Comparison of ENCODE assay signal across 1 cellular context in the genomic region with DNA sequence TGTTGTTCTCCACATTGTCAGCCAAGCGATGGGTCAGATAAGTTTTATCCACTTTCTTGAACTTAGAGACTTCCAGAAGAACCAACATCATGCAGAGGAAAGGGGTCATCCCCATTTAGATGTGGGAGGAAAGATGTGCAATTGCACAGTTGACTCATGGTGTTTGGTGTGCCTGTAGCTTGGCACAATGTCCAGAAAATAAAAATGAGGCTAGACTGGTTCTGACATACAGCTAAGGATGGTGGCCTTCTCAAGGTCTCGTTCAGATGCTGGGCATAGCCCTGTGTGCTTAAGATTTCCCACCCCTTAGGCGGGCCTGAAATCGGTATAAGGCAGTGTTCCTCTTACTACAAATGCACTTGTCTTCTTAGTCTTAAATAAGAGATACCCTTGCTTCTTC.
TF ChIP-seq lines count a peak whose summit lies in the region.

No MANE protein-coding gene starts in this region.

TF ChIP-seq in HCT116, 20 proteins besides CTCF, POLR2A, EP300 and RAD21:
- TF ChIP-seq, protein P1, sequence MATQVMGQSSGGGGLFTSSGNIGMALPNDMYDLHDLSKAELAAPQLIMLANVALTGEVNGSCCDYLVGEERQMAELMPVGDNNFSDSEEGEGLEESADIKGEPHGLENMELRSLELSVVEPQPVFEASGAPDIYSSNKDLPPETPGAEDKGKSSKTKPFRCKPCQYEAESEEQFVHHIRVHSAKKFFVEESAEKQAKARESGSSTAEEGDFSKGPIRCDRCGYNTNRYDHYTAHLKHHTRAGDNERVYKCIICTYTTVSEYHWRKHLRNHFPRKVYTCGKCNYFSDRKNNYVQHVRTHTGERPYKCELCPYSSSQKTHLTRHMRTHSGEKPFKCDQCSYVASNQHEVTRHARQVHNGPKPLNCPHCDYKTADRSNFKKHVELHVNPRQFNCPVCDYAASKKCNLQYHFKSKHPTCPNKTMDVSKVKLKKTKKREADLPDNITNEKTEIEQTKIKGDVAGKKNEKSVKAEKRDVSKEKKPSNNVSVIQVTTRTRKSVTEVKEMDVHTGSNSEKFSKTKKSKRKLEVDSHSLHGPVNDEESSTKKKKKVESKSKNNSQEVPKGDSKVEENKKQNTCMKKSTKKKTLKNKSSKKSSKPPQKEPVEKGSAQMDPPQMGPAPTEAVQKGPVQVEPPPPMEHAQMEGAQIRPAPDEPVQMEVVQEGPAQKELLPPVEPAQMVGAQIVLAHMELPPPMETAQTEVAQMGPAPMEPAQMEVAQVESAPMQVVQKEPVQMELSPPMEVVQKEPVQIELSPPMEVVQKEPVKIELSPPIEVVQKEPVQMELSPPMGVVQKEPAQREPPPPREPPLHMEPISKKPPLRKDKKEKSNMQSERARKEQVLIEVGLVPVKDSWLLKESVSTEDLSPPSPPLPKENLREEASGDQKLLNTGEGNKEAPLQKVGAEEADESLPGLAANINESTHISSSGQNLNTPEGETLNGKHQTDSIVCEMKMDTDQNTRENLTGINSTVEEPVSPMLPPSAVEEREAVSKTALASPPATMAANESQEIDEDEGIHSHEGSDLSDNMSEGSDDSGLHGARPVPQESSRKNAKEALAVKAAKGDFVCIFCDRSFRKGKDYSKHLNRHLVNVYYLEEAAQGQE (IDR thresholded peaks at IDR 0.05; ENCODE audit: low read depth) = no peak
- no peak for TF ChIP-seq SRF (IDR thresholded peaks at IDR 0.05; ENCODE audit: low read depth)
- TF ChIP-seq FOSL1 (IDR thresholded peaks at IDR 0.05; ENCODE audit: low read depth) = no peak; the same call in 1 of the 2 replicates
- TF ChIP-seq EZH2phosphoT487 (IDR thresholded peaks at IDR 0.05; ENCODE audit: borderline replicate concordance) = no peak
- peak; percentile 69 for TF ChIP-seq CEBPB (IDR thresholded peaks at IDR 0.05; ENCODE audit: low read depth)
- no peak; the same call in 1 of the 2 replicates for TF ChIP-seq CBX3 (IDR thresholded peaks at IDR 0.05; ENCODE audit: low read depth)
- TF ChIP-seq, protein P2, sequence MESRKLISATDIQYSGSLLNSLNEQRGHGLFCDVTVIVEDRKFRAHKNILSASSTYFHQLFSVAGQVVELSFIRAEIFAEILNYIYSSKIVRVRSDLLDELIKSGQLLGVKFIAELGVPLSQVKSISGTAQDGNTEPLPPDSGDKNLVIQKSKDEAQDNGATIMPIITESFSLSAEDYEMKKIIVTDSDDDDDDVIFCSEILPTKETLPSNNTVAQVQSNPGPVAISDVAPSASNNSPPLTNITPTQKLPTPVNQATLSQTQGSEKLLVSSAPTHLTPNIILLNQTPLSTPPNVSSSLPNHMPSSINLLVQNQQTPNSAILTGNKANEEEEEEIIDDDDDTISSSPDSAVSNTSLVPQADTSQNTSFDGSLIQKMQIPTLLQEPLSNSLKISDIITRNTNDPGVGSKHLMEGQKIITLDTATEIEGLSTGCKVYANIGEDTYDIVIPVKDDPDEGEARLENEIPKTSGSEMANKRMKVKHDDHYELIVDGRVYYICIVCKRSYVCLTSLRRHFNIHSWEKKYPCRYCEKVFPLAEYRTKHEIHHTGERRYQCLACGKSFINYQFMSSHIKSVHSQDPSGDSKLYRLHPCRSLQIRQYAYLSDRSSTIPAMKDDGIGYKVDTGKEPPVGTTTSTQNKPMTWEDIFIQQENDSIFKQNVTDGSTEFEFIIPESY (IDR thresholded peaks at IDR 0.05; ENCODE audit: extremely low read depth, insufficient replicate concordance, low read length) = no peak
- TF ChIP-seq YY1 (IDR thresholded peaks at IDR 0.05; ENCODE audit: extremely low read depth, insufficient replicate concordance, low read depth, low read length) = peak; percentile 64
- TF ChIP-seq SP1 (IDR thresholded peaks at IDR 0.05; ENCODE audit: low read depth) = peak; percentile 67
- TF ChIP-seq, protein P3, sequence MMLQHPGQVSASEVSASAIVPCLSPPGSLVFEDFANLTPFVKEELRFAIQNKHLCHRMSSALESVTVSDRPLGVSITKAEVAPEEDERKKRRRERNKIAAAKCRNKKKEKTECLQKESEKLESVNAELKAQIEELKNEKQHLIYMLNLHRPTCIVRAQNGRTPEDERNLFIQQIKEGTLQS (IDR thresholded peaks at IDR 0.05) = no peak
- TF ChIP-seq POLR2AphosphoS5 (IDR thresholded peaks at IDR 0.05; ENCODE audit: low read depth, low read length) = peak; percentile 55
- TF ChIP-seq ELF1 (IDR thresholded peaks at IDR 0.05; ENCODE audit: borderline replicate concordance, low read depth) = no peak
- no peak for TF ChIP-seq EZH2 (IDR thresholded peaks at IDR 0.05)
- no peak for TF ChIP-seq SIN3A (IDR thresholded peaks at IDR 0.05; ENCODE audit: low read depth)
- 0 out of 2 replicates have a peak, but pooled peaks have one; percentile 22 for TF ChIP-seq EGR1 (IDR thresholded peaks at IDR 0.05; ENCODE audit: low read depth)
- TF ChIP-seq, protein P4, sequence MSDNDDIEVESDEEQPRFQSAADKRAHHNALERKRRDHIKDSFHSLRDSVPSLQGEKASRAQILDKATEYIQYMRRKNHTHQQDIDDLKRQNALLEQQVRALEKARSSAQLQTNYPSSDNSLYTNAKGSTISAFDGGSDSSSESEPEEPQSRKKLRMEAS (IDR thresholded peaks at IDR 0.05) = peak; percentile 41
- peak; percentile 31; the same call in 1 of the 2 replicates for TF ChIP-seq JUND (IDR thresholded peaks at IDR 0.05)
